17 cellular contexts compared by ENCODE assay signal in genomic region chr1:60170709-60171108, GRCh38.
DNase-seq lines count a peak whose midpoint lies in the region; TF ChIP-seq lines count a peak whose summit lies in the region.
"Had no signal": no experiment of that assay in that cellular context is flagged by ENCODE, and none has a peak within 500 bp of the region (broad histone marks: within the 10 kb centered on the region; RNA-seq: fewer than 3 reads in every experiment).

No MANE protein-coding gene starts in this region.

- H3K36me3 Mint-ChIP-seq in type B pancreatic cell (no peaks in the 10 kb centered on the region), CD14-positive monocyte (no peaks in the 10 kb centered on the region)
- H3K36me3 Mint-ChIP-seq: IgD-negative memory B cell had no signal

- H3K4me3 Mint-ChIP-seq in type B pancreatic cell (no peak overlapping the region), CD14-positive monocyte (no peak overlapping the region)

- peak; percentile 18 for TF ChIP-seq CTCF in astrocyte of the cerebellum (IDR thresholded peaks at IDR 0.05; ENCODE audit: low read depth, low read length, missing control alignments)
- TF ChIP-seq CTCF in type B pancreatic cell (conservative IDR thresholded peaks at IDR 0.05), result peak; percentile 31
- TF ChIP-seq CTCF in CD14-positive monocyte (IDR thresholded peaks at IDR 0.05), result no peak

- H3K4me1 Mint-ChIP-seq in type B pancreatic cell (ENCODE audit: unreplicated experiment), result no peaks in the 10 kb centered on the region
- H3K4me1 Mint-ChIP-seq in CD14-positive monocyte, result no peaks in the 10 kb centered on the region
- H3K4me1 Mint-ChIP-seq: IgD-negative memory B cell had no signal

- in situ Hi-C loops in astrocyte of the cerebellum (cut with HindIII; ENCODE audit: low sequenced_read_pairs), result no loop called here

- DNase-seq in NCI-H1694 (lab: John Stamatoyannopoulos, UW) (peak; percentile 1), NCI-H1694 treated with DMSO at 0.1 percent for 48 hours (lab: John Stamatoyannopoulos, UW) (no peak), astrocyte of the cerebellum (ENCODE audit: low read depth) (no peak), fibroblast of peridontal ligament (ENCODE audit: extremely low read depth) (peak; percentile 13), type B pancreatic cell (ENCODE audit: extremely low spot score, unreplicated experiment) (no peak), CD14-positive monocyte (ENCODE audit: low spot score) (no peak), NCI-H1417 treated with DMSO at 0.1 percent for 48 hours (lab: John Stamatoyannopoulos, UW) (no peak), OCI-M1 (lab: John Stamatoyannopoulos, UW) (no peak)
- DNase-seq: C1 segment of cervical spinal cord, GF-D8, Kasumi-1, NCI-H2029, NCI-H748 treated with DMSO at 0.1 percent for 48 hours, PC-3, SJCRH30, SW 1271 had no signal

- H3K27me3 Mint-ChIP-seq in type B pancreatic cell, result no peaks in the 10 kb centered on the region
- peaks cover 0 to 2% (median 0%) of the 10 kb centered on the region in 3 donors for H3K27me3 Mint-ChIP-seq in CD14-positive monocyte (ENCODE audit: low read depth in 3 of 3)

- intact Hi-C loops in CD14-positive monocyte (cut with micrococcal nuclease), result no loop called here

- H3K4me3 ChIP-seq in astrocyte of the cerebellum (ENCODE audit: low read depth, low read length), result no peak overlapping the region
- H3K4me3 ChIP-seq: SJCRH30 had no signal

- H3K9me3 Mint-ChIP-seq in type B pancreatic cell, result no peaks in the 10 kb centered on the region
- peaks cover 0 to 3% (median 0%) of the 10 kb centered on the region in 7 donors for H3K9me3 Mint-ChIP-seq in CD14-positive monocyte

- H3K27ac Mint-ChIP-seq in type B pancreatic cell, result no peak overlapping the region
- H3K27ac Mint-ChIP-seq in CD14-positive monocyte, result no peak overlapping the region
- H3K27ac Mint-ChIP-seq: IgD-negative memory B cell had no signal

Comparison
In these comparisons a context has a peak if more than half of its experiments do, and no peak if none do; other contexts are left out.
1. DNase-seq: peak in NCI-H1694 (single experiment) and fibroblast of peridontal ligament (single experiment); none in NCI-H1694 treated with DMSO at 0.1 percent for 48 hours (single experiment), astrocyte of the cerebellum (single experiment), type B pancreatic cell (single experiment), CD14-positive monocyte (single experiment), NCI-H1417 treated with DMSO at 0.1 percent for 48 hours (single experiment) and OCI-M1 (single experiment).